In the genomic region with DNA sequence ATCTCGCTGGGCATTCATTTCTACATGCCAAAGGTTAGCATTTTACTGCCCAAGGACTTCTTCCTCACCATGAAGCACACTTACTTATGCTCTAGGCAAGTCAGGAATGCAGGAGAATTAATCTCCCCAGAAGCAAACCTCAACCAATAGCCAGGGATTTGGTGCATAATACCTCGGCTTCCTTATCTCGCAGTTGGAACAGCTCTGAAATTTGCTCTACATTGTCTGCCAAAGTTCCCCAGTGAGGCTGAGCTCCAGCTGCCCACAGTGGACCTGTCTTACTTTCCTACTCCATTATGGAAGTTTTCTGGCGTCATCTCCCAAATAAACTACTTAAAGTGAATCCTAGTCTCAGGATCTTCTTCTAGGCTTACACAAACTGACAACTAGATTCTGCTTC, we compare ENCODE assay signal across 38 cellular contexts.
"Had no signal": no experiment of that assay in that cellular context is flagged by ENCODE, and none has a peak within 500 bp of the region (broad histone marks: within the 10 kb centered on the region; RNA-seq: fewer than 3 reads in every experiment).

No MANE protein-coding gene starts in this region.

- H3K4me2 ChIP-seq: KMS-11 had no signal

- H3K9me3 ChIP-seq: ascending aorta had no signal

- ATAC-seq: activated CD8-positive, alpha-beta memory T cell treated with anti-CD3 and anti-CD28 coated beads, Interleukin-2, amount 10 ng/mL, durations not matched to agents 7 days and 5 days; PC-3 had no signal

- H3K36me3 ChIP-seq: ascending aorta had no signal

- FAIRE-seq: bronchial epithelial cell, RCC 7860 had no signal

- H3K4me1 ChIP-seq: ascending aorta had no signal

- H3K27ac ChIP-seq: ascending aorta, KMS-11, RWPE1, VCaP had no signal

- H3K9ac ChIP-seq: KMS-11 had no signal

- DNase-seq: activated B cell treated with CpG ODN at 0.5 μM for 24 hours; activated CD4-positive, alpha-beta memory T cell treated with anti-CD3 and anti-CD28 coated beads for 36 hours; activated CD4-positive, alpha-beta T cell treated with anti-CD3 and anti-CD28 coated beads for 4 hours; activated CD4-positive, alpha-beta T cell treated with anti-CD3 and anti-CD28 coated beads, Interleukin-2, amount 50 U/mL, for 1 hour; activated CD4-positive, CD25-positive, alpha-beta regulatory T cell treated with anti-CD3 and anti-CD28 coated beads, Interleukin-2, amount 50 U/mL, for 72 hours; activated CD8-positive, alpha-beta memory T cell treated with anti-CD3 and anti-CD28 coated beads for 24 hours; activated CD8-positive, alpha-beta memory T cell treated with anti-CD3 and anti-CD28 coated beads, Interleukin-2, amount 10 ng/mL, durations not matched to agents 7 days and 5 days; activated CD8-positive, alpha-beta memory T cell treated with anti-CD3 and anti-CD28 coated beads, Interleukin-2, amount 50 U/mL, for 48 hours; activated effector memory CD4-positive, alpha-beta T cell treated with anti-CD3 and anti-CD28 coated beads, Interleukin-2, amount 50 U/mL, for 16 hours; activated naive CD4-positive, alpha-beta T cell; activated naive CD4-positive, alpha-beta T cell treated with anti-CD3 and anti-CD28 coated beads, Interleukin-2, amount 50 U/mL, for 16 hours; activated naive CD8-positive, alpha-beta T cell treated with anti-CD3 and anti-CD28 coated beads for 36 hours; activated T-cell treated with anti-CD3 and anti-CD28 coated beads, Interleukin-2, amount 50 U/mL, for 48 hours; amygdala; central memory CD4-positive, alpha-beta T cell; NCI-H1092 treated with DMSO at 0.1 percent for 48 hours; NCI-H1417; NCI-H146; NCI-H187; NCI-H2029 treated with DMSO at 0.1 percent for 48 hours; NCI-H2107; NCI-H2171; NCI-H446; NCI-H510A treated with DMSO at 0.1 percent for 48 hours; NCI-H526 treated with DMSO at 0.1 percent for 48 hours; NCI-H774; PC-3; Right ventricle myocardium superior; SW 1271; T-helper 1 cell; T-helper 2 cell; T-helper 9 cell had no signal

- H3K4me3 ChIP-seq: ascending aorta had no signal

- H3K27me3 ChIP-seq: ascending aorta had no signal
